6 cellular contexts compared by ENCODE assay signal in the genomic region with DNA sequence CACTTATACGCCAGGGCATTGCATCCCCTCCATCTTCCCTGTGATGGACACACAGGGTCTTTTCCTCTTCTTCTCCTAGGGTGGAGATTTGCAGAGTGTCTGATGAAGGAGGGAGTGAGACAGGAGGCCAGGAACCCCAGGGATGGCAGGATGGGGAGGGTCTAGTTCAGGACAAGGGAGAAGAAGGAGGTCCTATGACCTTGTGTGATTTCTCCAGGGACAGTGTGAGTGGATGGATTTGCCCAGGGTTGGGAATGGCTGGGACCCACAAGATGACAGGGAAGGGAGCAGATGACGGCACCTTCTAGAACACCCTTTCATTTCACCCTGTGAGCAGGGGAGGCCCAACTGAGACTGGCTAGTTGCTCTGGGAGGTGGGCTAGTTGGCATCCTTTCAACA. TPM values are rescaled to one million over a fixed set of nuclear protein-coding genes. Genes with fewer than 3 reads are reported as not detected.
"Had no signal": no experiment of that assay in that cellular context is flagged by ENCODE, and none has a peak within 500 bp of the region (broad histone marks: within the 10 kb centered on the region; RNA-seq: fewer than 3 reads in every experiment).

No MANE protein-coding gene starts in this region.

- H3K27ac ChIP-seq: HL-60 had no signal

- H3K4me3 Mint-ChIP-seq: IgD-negative memory B cell had no signal

- DNase-seq: IMR-90 had no signal

- H3K27ac Mint-ChIP-seq: IgD-negative memory B cell had no signal

- H3K4me3 ChIP-seq: K562 had no signal

RNA-seq across cellular contexts. Expression of a gene that starts 34.2 kb away (rescaled TPM):
- total RNA-seq: HepG2, HT-29, K562 had no signal
